Comparison of ENCODE assay signal across 8 cellular contexts in the genomic region with DNA sequence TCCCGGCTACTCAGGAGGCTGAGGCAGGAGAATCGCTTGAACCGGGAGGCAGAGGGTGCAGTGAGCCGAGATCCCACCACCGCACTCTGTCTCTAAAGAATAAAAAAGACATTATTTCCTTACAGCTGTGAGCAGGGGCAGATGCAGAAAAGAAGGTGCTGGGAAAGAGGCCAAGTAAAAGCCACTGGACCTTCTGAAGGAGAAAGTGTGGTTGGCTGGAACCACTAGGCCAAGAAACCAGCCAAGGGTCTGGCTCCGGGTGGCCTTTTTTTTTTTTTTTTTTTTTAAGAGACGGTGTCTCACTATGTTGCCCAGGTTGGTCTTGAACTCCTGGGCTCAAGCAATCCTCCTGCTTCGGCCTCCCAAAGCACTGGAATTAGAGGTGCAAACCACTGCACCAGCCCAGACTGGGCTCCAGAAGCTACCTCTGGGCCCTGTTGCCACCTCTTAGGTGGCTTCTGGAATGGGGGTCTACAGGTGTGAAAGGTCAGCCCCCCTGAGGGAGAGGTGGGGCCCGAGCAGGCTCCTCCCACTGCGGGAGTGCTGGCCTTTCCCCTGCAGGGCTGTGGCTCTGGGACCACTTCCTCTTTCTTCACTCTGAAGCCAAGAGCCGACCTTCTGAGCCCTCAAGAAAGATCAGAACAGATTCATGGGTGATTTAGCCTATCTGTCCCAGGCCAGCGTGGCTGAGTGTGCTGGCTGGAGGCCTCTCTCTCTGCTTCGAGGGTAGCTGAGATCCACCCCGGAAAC. TPM values are rescaled to one million over a fixed set of nuclear protein-coding genes. Genes with fewer than 3 reads are reported as not detected.
A peak's percentile ranks its signal among the peaks of the same experiment; 100 is the strongest.
DNase-seq lines count a peak whose midpoint lies in the region; ATAC-seq and TF ChIP-seq lines count a peak whose summit lies in the region.

A gene with protein sequence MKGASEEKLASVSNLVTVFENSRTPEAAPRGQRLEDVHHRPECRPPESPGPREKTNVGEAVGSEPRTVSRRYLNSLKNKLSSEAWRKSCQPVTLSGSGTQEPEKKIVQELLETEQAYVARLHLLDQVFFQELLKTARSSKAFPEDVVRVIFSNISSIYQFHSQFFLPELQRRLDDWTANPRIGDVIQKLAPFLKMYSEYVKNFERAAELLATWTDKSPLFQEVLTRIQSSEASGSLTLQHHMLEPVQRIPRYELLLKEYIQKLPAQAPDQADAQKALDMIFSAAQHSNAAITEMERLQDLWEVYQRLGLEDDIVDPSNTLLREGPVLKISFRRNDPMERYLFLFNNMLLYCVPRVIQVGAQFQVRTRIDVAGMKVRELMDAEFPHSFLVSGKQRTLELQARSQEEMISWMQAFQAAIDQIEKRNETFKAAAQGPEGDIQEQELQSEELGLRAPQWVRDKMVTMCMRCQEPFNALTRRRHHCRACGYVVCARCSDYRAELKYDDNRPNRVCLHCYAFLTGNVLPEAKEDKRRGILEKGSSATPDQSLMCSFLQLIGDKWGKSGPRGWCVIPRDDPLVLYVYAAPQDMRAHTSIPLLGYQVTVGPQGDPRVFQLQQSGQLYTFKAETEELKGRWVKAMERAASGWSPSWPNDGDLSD (plus strand): TSS at position 595 of the 750 bp plus-strand sequence. CDS start 163 bp downstream, outside the sequence.

- H3K36me3 Mint-ChIP-seq in activated naive CD8-positive, alpha-beta T cell treated with anti-CD3 and anti-CD28 coated beads, Interleukin-2, amount 10 ng/mL, durations not matched to agents 7 days and 5 days: no peaks in the 10 kb centered on the region

- TF ChIP-seq POLR2A in GM19193 (IDR thresholded peaks at IDR 0.05; ENCODE audit: extremely low read depth, insufficient read depth, insufficient read length): peak; percentile 79

- no peak within 1 kb of the TSS for H3K4ac ChIP-seq in mesendoderm (ENCODE audit: low read depth, low read length)

- no peak within 1 kb of the TSS for H2BK120ac ChIP-seq in mesendoderm (ENCODE audit: low read depth, low read length)

- no peak within 1 kb of the TSS for H3K9ac ChIP-seq in mesendoderm (ENCODE audit: low read length)

- no peak within 1 kb of the TSS for H2BK5ac ChIP-seq in mesendoderm (ENCODE audit: low read length)

- H3K4me3 Mint-ChIP-seq in activated naive CD8-positive, alpha-beta T cell treated with anti-CD3 and anti-CD28 coated beads, Interleukin-2, amount 10 ng/mL, durations not matched to agents 7 days and 5 days: peak within 1 kb of the TSS; percentile 81

- peaks cover 23% of the 10 kb centered on the region for H3K4me1 Mint-ChIP-seq in activated naive CD8-positive, alpha-beta T cell treated with anti-CD3 and anti-CD28 coated beads, Interleukin-2, amount 10 ng/mL, durations not matched to agents 7 days and 5 days

- no peaks in the 10 kb centered on the region for H3K9me3 Mint-ChIP-seq in activated naive CD8-positive, alpha-beta T cell treated with anti-CD3 and anti-CD28 coated beads, Interleukin-2, amount 10 ng/mL, durations not matched to agents 7 days and 5 days

- POLR2A ChIA-PET in activated naive CD8-positive, alpha-beta T cell treated with anti-CD3 and anti-CD28 coated beads, Interleukin-2, amount 10 ng/mL, durations not matched to agents 7 days and 5 days (lab: Charles Lee): interaction anchor here (1.8 to 3.4 kb wide), 2 partner anchors 13 to 19 kb away, joined by 8 to 15 read pairs; a partner anchor contains a TSS

- no peak within 1 kb of the TSS for H3K56ac ChIP-seq in mesendoderm (ENCODE audit: low read length)

- no peaks in the 10 kb centered on the region for H3K79me1 ChIP-seq in mesendoderm (ENCODE audit: low read length)

- H2AK5ac ChIP-seq in mesendoderm (ENCODE audit: low read length): no peak within 1 kb of the TSS

- no peak within 1 kb of the TSS for H4K5ac ChIP-seq in mesendoderm (ENCODE audit: low read length)

- no peak within 1 kb of the TSS for H4K8ac ChIP-seq in mesendoderm (ENCODE audit: low read depth, low read length)

- no peaks in the 10 kb centered on the region for H3K27me3 ChIP-seq in mesendoderm (ENCODE audit: insufficient read depth, low read length, poor library complexity)

- H3K4me3 ChIP-seq in mesendoderm (ENCODE audit: low read length): no peak within 1 kb of the TSS

- no peak within 1 kb of the TSS for H3K18ac ChIP-seq in mesendoderm (ENCODE audit: low read length)

- DNase-seq in CD1c-positive myeloid dendritic cell (ENCODE audit: extremely low spot score) (peak; percentile 72), omental fat pad (ENCODE audit: low spot score) (no peak), kidney tubule cell (ENCODE audit: low spot score) (no peak), mesendoderm (no peak), inferior parietal cortex (ENCODE audit: extremely low spot score) (no peak)
- DNase-seq in activated naive CD8-positive, alpha-beta T cell treated with anti-CD3 and anti-CD28 coated beads, Interleukin-2, amount 10 ng/mL, durations not matched to agents 7 days and 5 days: no peak

- no CpG with 5 or more reads among the region's 14 CpGs for WGBS in mesendoderm (ENCODE audit: extremely low coverage, insufficient coverage, low lambda C conversion rate)

- no peak within 1 kb of the TSS for H2BK15ac ChIP-seq in mesendoderm (replicated peaks; ENCODE audit: low read depth)

- TF ChIP-seq CTCF in omental fat pad (IDR thresholded peaks at IDR 0.05): no peak

- H3K27ac ChIP-seq in mesendoderm (ENCODE audit: low read depth, low read length): no peak within 1 kb of the TSS

- no peak within 1 kb of the TSS for H3K23ac ChIP-seq in mesendoderm (ENCODE audit: low read length)

- H3K4me1 ChIP-seq in mesendoderm (ENCODE audit: control insufficient read depth, low read depth, low read length): no peaks in the 10 kb centered on the region

- H3K27ac Mint-ChIP-seq in activated naive CD8-positive, alpha-beta T cell treated with anti-CD3 and anti-CD28 coated beads, Interleukin-2, amount 10 ng/mL, durations not matched to agents 7 days and 5 days: peak within 1 kb of the TSS; percentile 80

- H3K27me3 Mint-ChIP-seq in activated naive CD8-positive, alpha-beta T cell treated with anti-CD3 and anti-CD28 coated beads, Interleukin-2, amount 10 ng/mL, durations not matched to agents 7 days and 5 days: no peaks in the 10 kb centered on the region

- H3K36me3 ChIP-seq in mesendoderm (ENCODE audit: control insufficient read depth, insufficient read depth, low read length): no peaks in the 10 kb centered on the region

- ATAC-seq in HG03175 (IDR thresholded peaks at IDR 0.05; ENCODE audit: unreplicated experiment): peak; percentile 75
- peak; percentile 46 for ATAC-seq in activated naive CD8-positive, alpha-beta T cell treated with anti-CD3 and anti-CD28 coated beads, Interleukin-2, amount 10 ng/mL, durations not matched to agents 7 days and 5 days (ENCODE audit: low read depth)
- ATAC-seq in omental fat pad (ENCODE audit: low FRiP score): no peak

- H3K79me2 ChIP-seq in mesendoderm (ENCODE audit: control insufficient read depth, insufficient read depth, low read length): no peaks in the 10 kb centered on the region

- H3K4me2 ChIP-seq in mesendoderm (ENCODE audit: low read length): no peak within 1 kb of the TSS

RNA-seq across cellular contexts. Expression of the gene that starts here (rescaled TPM):
- 10 to 100 TPM in 1 of 2 experiments, 1 to 10 TPM in 1; 9.8 to 12.4 TPM for total RNA-seq in activated naive CD8-positive, alpha-beta T cell treated with anti-CD3 and anti-CD28 coated beads, Interleukin-2, amount 10 ng/mL, durations not matched to agents 7 days and 5 days
- 10 to 100 TPM; 20.0 to 83.6 (median 63.0) TPM for total RNA-seq in omental fat pad
- 0.18 TPM for polyA plus RNA-seq in mesendoderm (2013, experiment 1 of 2)
- polyA plus RNA-seq in mesendoderm (2013, experiment 2 of 2): 0.20 TPM
